17 cellular contexts compared by ENCODE assay signal in the genomic region with DNA sequence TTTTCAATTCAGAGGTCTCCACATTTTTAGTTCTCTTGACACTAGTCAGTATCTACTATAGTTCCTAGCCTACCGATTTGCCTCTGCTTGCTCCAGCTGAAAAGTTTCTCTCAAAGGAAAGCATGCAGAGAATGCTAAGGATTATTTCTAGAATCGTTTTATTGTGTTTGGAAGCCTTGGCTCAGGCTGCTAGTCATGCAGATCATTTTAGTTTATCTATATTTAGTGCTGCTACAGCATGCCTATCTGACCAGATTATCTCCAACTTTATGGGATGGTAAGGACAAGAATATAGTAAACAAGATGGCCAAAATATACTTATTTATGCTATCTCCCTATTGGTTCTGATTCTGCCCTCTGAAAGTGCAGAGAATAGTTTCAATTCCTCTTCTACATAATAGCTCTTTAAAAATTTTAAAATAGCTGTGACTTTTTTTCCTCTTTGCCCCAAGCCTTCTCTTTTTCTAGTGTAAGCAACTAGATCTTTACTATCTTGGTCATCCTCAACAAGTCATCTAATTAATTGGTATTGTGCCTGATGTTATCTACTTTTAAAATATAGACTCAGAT. TPM values are rescaled to one million over a fixed set of nuclear protein-coding genes. Genes with fewer than 3 reads are reported as not detected.
"Had no signal": no experiment of that assay in that cellular context is flagged by ENCODE, and none has a peak within 500 bp of the region (broad histone marks: within the 10 kb centered on the region; RNA-seq: fewer than 3 reads in every experiment).

No MANE protein-coding gene starts in this region.

- H3K36me3 ChIP-seq: colonic mucosa, neural progenitor cell had no signal

- H2AFZ ChIP-seq: neural progenitor cell, parathyroid adenoma had no signal

- H3K79me2 ChIP-seq: parathyroid adenoma had no signal

- H3K27ac ChIP-seq: colonic mucosa, neural progenitor cell, parathyroid adenoma had no signal

- H3K27me3 Mint-ChIP-seq: activated naive CD4-positive, alpha-beta T cell treated with anti-CD3 and anti-CD28 coated beads, Interleukin-2, amount 10 ng/mL, durations not matched to agents 7 days and 5 days; naive B cell; stimulated activated memory B cell treated with anti-CD40 and anti-IgM and Interleukin-4, amounts not matched to agents 10 μg/mL and 1 μg/mL and 100 μg/mL, for 72 hours had no signal

- H3K36me3 Mint-ChIP-seq: activated naive CD4-positive, alpha-beta T cell treated with anti-CD3 and anti-CD28 coated beads, Interleukin-2, amount 10 ng/mL, durations not matched to agents 7 days and 5 days; naive B cell; neural progenitor cell; stimulated activated memory B cell treated with anti-CD40 and anti-IgM and Interleukin-4, amounts not matched to agents 10 μg/mL and 1 μg/mL and 100 μg/mL, for 72 hours had no signal

- H3K9me3 ChIP-seq: colonic mucosa had no signal

- DNase-seq: activated CD4-positive, alpha-beta T cell treated with anti-CD3 and anti-CD28 coated beads, Interleukin-2, amount 50 U/mL, for 48 hours; activated CD4-positive, CD25-positive, alpha-beta regulatory T cell treated with anti-CD3 and anti-CD28 coated beads, Interleukin-2, amount 50 U/mL, for 72 hours; activated naive CD4-positive, alpha-beta T cell treated with anti-CD3 and anti-CD28 coated beads, Interleukin-2, amount 10 ng/mL, durations not matched to agents 7 days and 5 days; colonic mucosa; kidney glomerular epithelial cell; left ventricle myocardium superior; mesendoderm; naive B cell; stimulated activated CD4-positive, alpha-beta T cell treated with anti-CD3 and anti-CD28 coated beads, Interleukin-2, amount 100 ng/mL, for 48 hours; T-helper 1 cell; T1000 had no signal

- H3K27ac Mint-ChIP-seq: activated naive CD4-positive, alpha-beta T cell treated with anti-CD3 and anti-CD28 coated beads, Interleukin-2, amount 10 ng/mL, durations not matched to agents 7 days and 5 days; activated T-helper 2 cell treated with anti-CD3 and anti-CD28 coated beads, Interferon-gamma antibody, Interleukin-2, Interleukin-4, amounts not matched to agents 10 μg/mL and 5 μg/mL and 100 μg/mL, durations not matched to agents 14 hours and 24 hours and 36 hours; neural progenitor cell; stimulated activated memory B cell treated with anti-CD40 and anti-IgM and Interleukin-4, amounts not matched to agents 10 μg/mL and 1 μg/mL and 100 μg/mL, for 72 hours had no signal

- H3K9me3 Mint-ChIP-seq: activated naive CD4-positive, alpha-beta T cell treated with anti-CD3 and anti-CD28 coated beads, Interleukin-2, amount 10 ng/mL, durations not matched to agents 7 days and 5 days; activated T-helper 2 cell treated with anti-CD3 and anti-CD28 coated beads, Interferon-gamma antibody, Interleukin-2, Interleukin-4, amounts not matched to agents 10 μg/mL and 5 μg/mL and 100 μg/mL, durations not matched to agents 14 hours and 24 hours and 36 hours; stimulated activated memory B cell treated with anti-CD40 and anti-IgM and Interleukin-4, amounts not matched to agents 10 μg/mL and 1 μg/mL and 100 μg/mL, for 72 hours had no signal

- ATAC-seq: esophagus mucosa; left ventricle myocardium superior; stimulated activated memory B cell treated with anti-CD40 and anti-IgM and Interleukin-4, amounts not matched to agents 10 μg/mL and 1 μg/mL and 100 μg/mL, for 72 hours had no signal

- H3K4me3 Mint-ChIP-seq: activated naive CD4-positive, alpha-beta T cell treated with anti-CD3 and anti-CD28 coated beads, Interleukin-2, amount 10 ng/mL, durations not matched to agents 7 days and 5 days; neural progenitor cell; stimulated activated memory B cell treated with anti-CD40 and anti-IgM and Interleukin-4, amounts not matched to agents 10 μg/mL and 1 μg/mL and 100 μg/mL, for 72 hours had no signal

- H3K4me1 ChIP-seq: colonic mucosa, parathyroid adenoma had no signal

- H3K4me2 ChIP-seq: neural progenitor cell had no signal

- H3K4me3 ChIP-seq: colonic mucosa, neural progenitor cell had no signal

RNA-seq across cellular contexts. Expression of gene DRP2, which starts 15.7 kb away (rescaled TPM):
- total RNA-seq: cardiac septum had no signal
